ENCODE assay signal across 12 cellular contexts in the genomic region with DNA sequence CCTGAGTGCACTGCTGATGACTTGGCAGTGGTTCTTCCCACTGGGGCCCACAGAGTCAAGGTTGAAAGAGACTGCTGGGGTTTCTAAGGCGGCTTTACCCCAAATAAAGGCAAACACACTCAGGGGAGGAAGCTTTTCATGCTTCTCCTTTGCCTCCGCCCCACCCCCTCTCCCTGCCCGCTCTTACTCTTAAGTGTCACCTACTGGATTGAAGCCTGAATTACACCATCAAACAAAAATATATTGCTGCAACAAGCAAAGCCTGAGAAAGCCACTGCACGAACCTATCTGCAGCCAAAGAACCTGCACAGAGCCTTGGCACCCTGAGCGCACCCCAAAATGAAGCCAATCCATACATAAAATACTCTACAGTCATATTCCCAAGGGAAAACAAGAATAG.
DNase-seq lines count a peak whose midpoint lies in the region; ATAC-seq and TF ChIP-seq lines count a peak whose summit lies in the region.
"Had no signal": no experiment of that assay in that cellular context is flagged by ENCODE, and none has a peak within 500 bp of the region (broad histone marks: within the 10 kb centered on the region; RNA-seq: fewer than 3 reads in every experiment).

No MANE protein-coding gene starts in this region.

- DNase-seq in NOMO-1 (lab: John Stamatoyannopoulos, UW; ENCODE audit: unreplicated experiment in 2 of 2) (peak; percentile 2 to 7), NOMO-1 treated with DMSO at 0.1 percent for 48 hours (lab: John Stamatoyannopoulos, UW; ENCODE audit: unreplicated experiment) (no peak), astrocyte of the spinal cord (ENCODE audit: low read depth, low spot score) (no peak), neural crest cell (ENCODE audit: low read depth, low spot score) (no peak), NK-92 (lab: John Stamatoyannopoulos, UW; ENCODE audit: unreplicated experiment) (no peak), sigmoid colon (no peak)
- DNase-seq: activated T-cell treated with anti-CD3 and anti-CD28 coated beads, Interleukin-2, amount 50 U/mL, for 4 hours; head of caudate nucleus; NCI-H2171 treated with DMSO at 0.1 percent for 48 hours; T-helper 1 cell had no signal

- H3K9me3 Mint-ChIP-seq in neural crest cell: peaks cover 28% of the 10 kb centered on the region

- no peaks in the 10 kb centered on the region for H3K36me3 ChIP-seq in sigmoid colon

- no peak for ATAC-seq in GM21619 (IDR thresholded peaks at IDR 0.05; ENCODE audit: unreplicated experiment)
- ATAC-seq: activated T-cell treated with anti-CD3 and anti-CD28 coated beads, Interleukin-2, amount 50 U/mL, for 4 hours had no signal

- TF ChIP-seq POLR2A in sigmoid colon (IDR thresholded peaks at IDR 0.05): no peak

- H3K27me3 Mint-ChIP-seq in neural crest cell (ENCODE audit: low read depth): peaks cover 15% of the 10 kb centered on the region

- 71 to 75% methylated on average over 5 of the region's 5 CpGs for WGBS in sigmoid colon, 2 donors

- TF ChIP-seq CTCF in astrocyte of the spinal cord (IDR thresholded peaks at IDR 0.05; ENCODE audit: low read depth, low read length): peak; percentile 14
- peak; percentile 33 for TF ChIP-seq CTCF in neural crest cell (conservative IDR thresholded peaks at IDR 0.05)
- TF ChIP-seq CTCF in sigmoid colon (IDR thresholded peaks at IDR 0.05): no peak

- no peaks in the 10 kb centered on the region for H3K4me1 ChIP-seq in sigmoid colon

- no peak overlapping the region for H3K27ac ChIP-seq in sigmoid colon

- H3K4me3 ChIP-seq in astrocyte of the spinal cord (ENCODE audit: low read depth, low read length) (no peak overlapping the region), sigmoid colon (no peak overlapping the region)

- H3K4me3 Mint-ChIP-seq in neural crest cell: no peak overlapping the region
- H3K4me3 Mint-ChIP-seq: activated T-cell treated with anti-CD3 and anti-CD28 coated beads, Interleukin-2, amount 50 U/mL, for 4 hours had no signal

- TF ChIP-seq RAD21 in Ishikawa (IDR thresholded peaks at IDR 0.05; ENCODE audit: low read depth): peak; percentile 53

- TF ChIP-seq EP300 in Ishikawa (IDR thresholded peaks at IDR 0.05; ENCODE audit: borderline replicate concordance): no peak
- TF ChIP-seq EP300 in sigmoid colon (IDR thresholded peaks at IDR 0.05): no peak

- no peaks in the 10 kb centered on the region for H3K4me1 Mint-ChIP-seq in neural crest cell

- in situ Hi-C loops in astrocyte of the spinal cord (cut with HindIII; ENCODE audit: low sequenced_read_pairs): no loop called here

- intact Hi-C loops in sigmoid colon (cut with DNase I): no loop called here

- H3K9me3 ChIP-seq in sigmoid colon: peaks cover 0 to 9% (median 4%) of the 10 kb centered on the region in 4 donors

- H3K27ac Mint-ChIP-seq in neural crest cell (ENCODE audit: unreplicated experiment): no peak overlapping the region

- no peaks in the 10 kb centered on the region for H3K27me3 ChIP-seq in sigmoid colon

- peaks cover 9% of the 10 kb centered on the region for H3K36me3 Mint-ChIP-seq in neural crest cell (ENCODE audit: low read depth)

TF ChIP-seq in Ishikawa, 13 proteins besides CTCF, POLR2A, EP300 and RAD21:
- TF ChIP-seq TCF12 (IDR thresholded peaks at IDR 0.05; ENCODE audit: low read depth): no peak
- no peak for TF ChIP-seq TAF1 (IDR thresholded peaks at IDR 0.05; ENCODE audit: low read depth)
- no peak for TF ChIP-seq CREB1 (IDR thresholded peaks at IDR 0.05; ENCODE audit: low read depth)
- no peak for TF ChIP-seq EGR1 (IDR thresholded peaks at IDR 0.05)
- TF ChIP-seq, protein P1, sequence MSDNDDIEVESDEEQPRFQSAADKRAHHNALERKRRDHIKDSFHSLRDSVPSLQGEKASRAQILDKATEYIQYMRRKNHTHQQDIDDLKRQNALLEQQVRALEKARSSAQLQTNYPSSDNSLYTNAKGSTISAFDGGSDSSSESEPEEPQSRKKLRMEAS (IDR thresholded peaks at IDR 0.05): no peak
- no peak for TF ChIP-seq ZBTB7A (IDR thresholded peaks at IDR 0.05; ENCODE audit: low read depth)
- TF ChIP-seq, protein P2, sequence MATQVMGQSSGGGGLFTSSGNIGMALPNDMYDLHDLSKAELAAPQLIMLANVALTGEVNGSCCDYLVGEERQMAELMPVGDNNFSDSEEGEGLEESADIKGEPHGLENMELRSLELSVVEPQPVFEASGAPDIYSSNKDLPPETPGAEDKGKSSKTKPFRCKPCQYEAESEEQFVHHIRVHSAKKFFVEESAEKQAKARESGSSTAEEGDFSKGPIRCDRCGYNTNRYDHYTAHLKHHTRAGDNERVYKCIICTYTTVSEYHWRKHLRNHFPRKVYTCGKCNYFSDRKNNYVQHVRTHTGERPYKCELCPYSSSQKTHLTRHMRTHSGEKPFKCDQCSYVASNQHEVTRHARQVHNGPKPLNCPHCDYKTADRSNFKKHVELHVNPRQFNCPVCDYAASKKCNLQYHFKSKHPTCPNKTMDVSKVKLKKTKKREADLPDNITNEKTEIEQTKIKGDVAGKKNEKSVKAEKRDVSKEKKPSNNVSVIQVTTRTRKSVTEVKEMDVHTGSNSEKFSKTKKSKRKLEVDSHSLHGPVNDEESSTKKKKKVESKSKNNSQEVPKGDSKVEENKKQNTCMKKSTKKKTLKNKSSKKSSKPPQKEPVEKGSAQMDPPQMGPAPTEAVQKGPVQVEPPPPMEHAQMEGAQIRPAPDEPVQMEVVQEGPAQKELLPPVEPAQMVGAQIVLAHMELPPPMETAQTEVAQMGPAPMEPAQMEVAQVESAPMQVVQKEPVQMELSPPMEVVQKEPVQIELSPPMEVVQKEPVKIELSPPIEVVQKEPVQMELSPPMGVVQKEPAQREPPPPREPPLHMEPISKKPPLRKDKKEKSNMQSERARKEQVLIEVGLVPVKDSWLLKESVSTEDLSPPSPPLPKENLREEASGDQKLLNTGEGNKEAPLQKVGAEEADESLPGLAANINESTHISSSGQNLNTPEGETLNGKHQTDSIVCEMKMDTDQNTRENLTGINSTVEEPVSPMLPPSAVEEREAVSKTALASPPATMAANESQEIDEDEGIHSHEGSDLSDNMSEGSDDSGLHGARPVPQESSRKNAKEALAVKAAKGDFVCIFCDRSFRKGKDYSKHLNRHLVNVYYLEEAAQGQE (IDR thresholded peaks at IDR 0.05; ENCODE audit: low read depth): no peak
- TF ChIP-seq NFIC (IDR thresholded peaks at IDR 0.05): no peak
- TF ChIP-seq CEBPB (IDR thresholded peaks at IDR 0.05): no peak
- TF ChIP-seq, protein P3, sequence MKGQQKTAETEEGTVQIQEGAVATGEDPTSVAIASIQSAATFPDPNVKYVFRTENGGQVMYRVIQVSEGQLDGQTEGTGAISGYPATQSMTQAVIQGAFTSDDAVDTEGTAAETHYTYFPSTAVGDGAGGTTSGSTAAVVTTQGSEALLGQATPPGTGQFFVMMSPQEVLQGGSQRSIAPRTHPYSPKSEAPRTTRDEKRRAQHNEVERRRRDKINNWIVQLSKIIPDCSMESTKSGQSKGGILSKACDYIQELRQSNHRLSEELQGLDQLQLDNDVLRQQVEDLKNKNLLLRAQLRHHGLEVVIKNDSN (IDR thresholded peaks at IDR 0.05): no peak
- no peak for TF ChIP-seq YY1 (IDR thresholded peaks at IDR 0.05; ENCODE audit: low read depth)

Comparison
In these comparisons a context has a peak if more than half of its experiments do, and no peak if none do; other contexts are left out.
1. DNase-seq: peak in NOMO-1 (2 of 2); none in NOMO-1 treated with DMSO at 0.1 percent for 48 hours (single experiment), astrocyte of the spinal cord (single experiment), neural crest cell (single experiment), NK-92 (single experiment) and sigmoid colon (single experiment).
2. CTCF ChIP-seq: peak in astrocyte of the spinal cord (single experiment) and neural crest cell (single experiment); none in sigmoid colon (0 of 4).